Comparison of ENCODE assay signal across 26 cellular contexts in the genomic region with DNA sequence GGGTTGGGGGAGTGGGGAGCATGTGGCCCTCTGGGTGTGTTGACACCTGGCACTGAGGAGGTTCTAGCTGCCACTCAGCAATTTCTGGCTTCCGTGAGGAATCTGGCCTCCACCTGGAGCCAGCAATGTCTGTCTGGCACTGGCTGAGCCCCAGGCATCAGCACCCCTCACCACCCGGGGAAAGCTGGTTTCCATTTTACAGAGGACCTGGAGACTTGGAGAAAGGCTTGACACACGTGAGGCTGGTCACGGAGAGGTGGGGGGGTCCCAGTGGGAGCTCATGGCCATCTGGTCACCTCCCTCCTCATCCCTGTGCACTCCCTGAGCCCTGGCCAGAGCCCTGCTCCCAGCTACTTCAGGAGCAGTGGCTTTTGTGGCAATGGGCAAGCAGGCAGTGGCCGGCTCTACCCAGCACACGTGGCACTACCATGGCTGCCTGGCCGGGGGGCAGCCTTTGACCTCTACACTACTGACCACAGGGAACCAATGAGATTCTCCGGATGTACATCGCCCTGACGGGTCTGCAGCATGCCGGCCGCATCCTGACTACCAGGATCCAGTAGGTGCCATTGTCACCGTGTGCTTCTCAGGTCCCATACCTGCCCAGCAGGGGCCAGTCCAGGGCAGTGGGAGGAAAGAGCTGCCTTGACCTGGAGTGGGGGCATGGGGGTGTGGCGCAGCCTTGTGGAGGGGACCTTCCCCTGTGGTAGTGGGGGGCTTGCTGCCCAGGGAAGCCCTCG.
"Had no signal": no experiment of that assay in that cellular context is flagged by ENCODE, and none has a peak within 500 bp of the region (broad histone marks: within the 10 kb centered on the region; RNA-seq: fewer than 3 reads in every experiment).

No MANE protein-coding gene starts in this region.

- H3K9me3 ChIP-seq: esophagus muscularis mucosa, gastroesophageal sphincter, heart left ventricle, left lung, pancreas, right lobe of liver, thyroid gland, vagina had no signal

- H3K4me1 ChIP-seq: esophagus muscularis mucosa, foreskin keratinocyte, gastroesophageal sphincter, left lung, pancreas, thyroid gland, vagina had no signal

- H3K27me3 ChIP-seq: esophagus muscularis mucosa, foreskin keratinocyte, gastroesophageal sphincter, heart left ventricle, left lung, pancreas, right lobe of liver, thyroid gland, vagina had no signal

- DNase-seq: dermis blood vessel endothelial cell; effector memory CD4-positive, alpha-beta T cell; foreskin keratinocyte; heart left ventricle; hippocampal formation; left cardiac atrium; left lung; mammary epithelial cell; mesendoderm; naive thymus-derived CD8-positive, alpha-beta T cell; nephron progenitor cell; occipital lobe; pancreas; stimulated activated CD4-positive, alpha-beta T cell treated with anti-CD3 and anti-CD28 coated beads, Interleukin-12 subunit alpha, Interleukin-12 subunit beta, amount 100 ng/mL, for 4 hours; stimulated activated CD4-positive, alpha-beta T cell treated with anti-CD3 and anti-CD28 coated beads, Interleukin-1b, Interleukin-23, amount 100 ng/mL, for 48 hours; stimulated activated CD4-positive, alpha-beta T cell treated with anti-CD3 and anti-CD28 coated beads, Interleukin-4, amount 100 ng/mL, for 1 hour; stimulated activated CD8-positive, alpha-beta memory T cell treated with anti-CD3 and anti-CD28 coated beads, Interleukin-4, amount 100 ng/mL, for 48 hours; stimulated activated naive CD4-positive, alpha-beta T cell; stimulated activated naive CD8-positive, alpha-beta T cell treated with anti-CD3 and anti-CD28 coated beads, Interleukin-15, amount 100 ng/mL, for 72 hours; thyroid gland; trophoblast cell had no signal

- H3K4me3 ChIP-seq: esophagus muscularis mucosa, gastroesophageal sphincter, heart left ventricle, left lung, pancreas, right lobe of liver, smooth muscle cell, thyroid gland, vagina had no signal

- H3K4me2 ChIP-seq: smooth muscle cell had no signal

- H3K27ac ChIP-seq: esophagus muscularis mucosa, foreskin keratinocyte, gastroesophageal sphincter, heart left ventricle, left lung, pancreas, right lobe of liver, thyroid gland, vagina had no signal

- ATAC-seq: foreskin keratinocyte; gastroesophageal sphincter; heart left ventricle; left cardiac atrium; left lung; naive thymus-derived CD8-positive, alpha-beta T cell; pancreas; right lobe of liver; stimulated activated naive CD8-positive, alpha-beta T cell treated with anti-CD3 and anti-CD28 coated beads, Interleukin-15, amount 100 ng/mL, for 72 hours had no signal
